In the genomic region with DNA sequence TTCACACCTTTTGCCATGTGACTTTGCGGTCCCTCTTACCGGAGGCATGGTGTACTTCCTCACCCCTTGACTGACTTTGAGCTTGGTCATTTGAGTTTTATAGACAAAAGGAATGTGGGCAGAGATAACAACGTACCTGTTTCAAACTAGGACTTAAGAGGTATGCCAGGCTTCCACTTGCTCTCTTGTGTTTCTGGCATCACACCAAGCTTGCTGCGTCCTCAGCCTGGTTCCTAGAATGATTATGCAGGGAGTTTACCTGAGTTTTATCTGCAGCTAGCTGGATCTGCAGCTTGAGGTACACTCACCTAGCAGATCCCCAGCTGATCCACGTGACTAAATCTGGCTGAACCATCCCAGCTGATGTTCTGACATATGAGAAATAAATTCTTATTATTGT, we compare ENCODE assay signal across 21 cellular contexts.
DNase-seq lines count a peak whose midpoint lies in the region; ATAC-seq, FAIRE-seq and TF ChIP-seq lines count a peak whose summit lies in the region.
"Had no signal": no experiment of that assay in that cellular context is flagged by ENCODE, and none has a peak within 500 bp of the region (broad histone marks: within the 10 kb centered on the region; RNA-seq: fewer than 3 reads in every experiment).

No MANE protein-coding gene starts in this region.

- H3K27me3 ChIP-seq in H1 (replicated peaks in 1 of 4; ENCODE audit: control insufficient read depth in 3 of 4, extremely low read depth in 1 of 4, insufficient read depth in 3 of 4, low read length in 3 of 4) (no peaks in the 10 kb centered on the region), keratinocyte (ENCODE audit: control insufficient read depth, extremely low read depth, insufficient read depth, low read length) (no peaks in the 10 kb centered on the region), thyroid gland (no peaks in the 10 kb centered on the region)
- H3K27me3 ChIP-seq: BE2C, BLaER1 had no signal

- no peak overlapping the region for H2BK5ac ChIP-seq in H1 (ENCODE audit: low read depth, low read length)

- ATAC-seq in GM18870 (IDR thresholded peaks at IDR 0.05; ENCODE audit: unreplicated experiment): no peak

- no peaks in the 10 kb centered on the region for H3K79me2 ChIP-seq in H1 (ENCODE audit: control insufficient read depth in 1 of 2, insufficient read depth in 2 of 2, low read length in 2 of 2)
- no peaks in the 10 kb centered on the region for H3K79me2 ChIP-seq in keratinocyte (ENCODE audit: control insufficient read depth, insufficient read depth, low read length)

- no peak overlapping the region for H3K18ac ChIP-seq in H1 (ENCODE audit: extremely low read depth, low read length)

- H3K4me2 ChIP-seq in H1 (ENCODE audit: insufficient read depth in 1 of 2, low read depth in 2 of 2, low read length in 2 of 2) (no peak overlapping the region), keratinocyte (ENCODE audit: control insufficient read depth, extremely low read depth, insufficient read depth, low read depth, low read length) (no peak overlapping the region)
- H3K4me2 ChIP-seq: BLaER1 had no signal

- H4K8ac ChIP-seq in H1 (ENCODE audit: extremely low read depth, insufficient read depth, low read length): no peak overlapping the region

- H2BK12ac ChIP-seq in H1 (ENCODE audit: low read depth, low read length): no peak overlapping the region

- WGBS in H1 (ENCODE audit: extremely low coverage in 1 of 2, insufficient coverage in 1 of 2, insufficient read length in 1 of 2, insufficient replicate concordance in 2 of 2, low coverage in 1 of 2, low lambda C conversion rate in 2 of 2, missing lambda C conversion rate in 1 of 2), 2 experiments: 94% methylated on average over 5 of the region's 5 CpGs; no CpG with 5 or more reads in 1 of the 2 experiments
- WGBS in thyroid gland, 2 donors: 27 to 38% methylated on average over 5 of the region's 5 CpGs

- H3K4me1 ChIP-seq in H1 (replicated peaks in 1 of 4; ENCODE audit: control insufficient read depth in 3 of 4, insufficient read depth in 4 of 4, low read length in 3 of 4) (peaks cover 0 to 4% (median 2%) of the 10 kb centered on the region in 4 experiments; a peak in 3 of 7 replicates), keratinocyte (ENCODE audit: control insufficient read depth, extremely low read depth, insufficient read depth, low read length) (peaks cover 5% of the 10 kb centered on the region), thyroid gland (peaks cover 0 to 3% of the 10 kb centered on the region in 2 donors)
- H3K4me1 ChIP-seq: BE2C had no signal

- peak overlapping the region; percentile 6; the same call in 1 of the 2 replicates for H2BK15ac ChIP-seq in H1 (ENCODE audit: low read length)

- no peak overlapping the region for H2AK5ac ChIP-seq in H1 (ENCODE audit: low read depth, low read length)

- H3K9me1 ChIP-seq in keratinocyte (ENCODE audit: control insufficient read depth, extremely low read depth, insufficient read depth, low read length): no peaks in the 10 kb centered on the region

- TF ChIP-seq CTCF in H1 (IDR thresholded peaks at IDR 0.05; ENCODE audit: control extremely low read depth in 1 of 3, insufficient read depth in 1 of 3, low read depth in 1 of 3, low read length in 3 of 3) (no peak), keratinocyte (optimal IDR thresholded peaks at IDR 0.05 in 1 of 3, IDR thresholded peaks at IDR 0.05 in 1 of 3, conservative IDR thresholded peaks at IDR 0.05 in 1 of 3; ENCODE audit: extremely low read depth in 1 of 3, insufficient read depth in 2 of 3, low read length in 3 of 3) (no peak), thyroid gland (IDR thresholded peaks at IDR 0.05) (no peak)

- CTCF ChIA-PET in H1 (lab: Charles Lee; ENCODE audit: partially characterized antibody): no interaction called here

- peaks cover 0 to 3% of the 10 kb centered on the region in 2 experiments; a peak in 1 of 4 replicates for H3K9me3 ChIP-seq in H1 (ENCODE audit: insufficient read depth in 2 of 2, low read depth in 1 of 2, low read length in 1 of 2)
- no peaks in the 10 kb centered on the region for H3K9me3 ChIP-seq in keratinocyte (ENCODE audit: control insufficient read depth, low read depth, low read length)
- no peaks in the 10 kb centered on the region for H3K9me3 ChIP-seq in thyroid gland
- H3K9me3 ChIP-seq: BE2C, BLaER1 had no signal

- no peaks in the 10 kb centered on the region for H3K23me2 ChIP-seq in H1 (ENCODE audit: low read depth, low read length)

- H3K27ac ChIP-seq in H1 (ENCODE audit: low read depth, low read length) (no peak overlapping the region), keratinocyte (ENCODE audit: control insufficient read depth, insufficient read depth, low read length) (no peak overlapping the region), thyroid gland (no peak overlapping the region)
- H3K27ac ChIP-seq: BLaER1 had no signal

- no peaks in the 10 kb centered on the region for H4K20me1 ChIP-seq in H1 (replicated peaks in 1 of 2; ENCODE audit: control insufficient read depth in 1 of 2, insufficient read depth in 2 of 2, low read length in 2 of 2)
- no peaks in the 10 kb centered on the region for H4K20me1 ChIP-seq in keratinocyte (ENCODE audit: control insufficient read depth, extremely low read depth, insufficient read depth, low read length)
- H4K20me1 ChIP-seq: BLaER1 had no signal

- TF ChIP-seq RAD21 in H1 (IDR thresholded peaks at IDR 0.05 in 1 of 2, conservative IDR thresholded peaks at IDR 0.05 in 1 of 2; ENCODE audit: low read depth in 2 of 2, low read length in 2 of 2): no peak

- no peak overlapping the region for H4K91ac ChIP-seq in H1 (replicated peaks; ENCODE audit: insufficient read length, low read length)

- intact Hi-C loops in thyroid gland (cut with DNase I): no loop called here

- no peak overlapping the region for H3K23ac ChIP-seq in H1 (ENCODE audit: insufficient read length)

- TF ChIP-seq EP300 in H1 (IDR thresholded peaks at IDR 0.05; ENCODE audit: borderline replicate concordance in 1 of 2, low read depth in 2 of 2, low read length in 2 of 2): no peak

- no peaks in the 10 kb centered on the region for H3K36me3 ChIP-seq in H1 (ENCODE audit: control insufficient read depth in 2 of 4, insufficient read depth in 4 of 4, low read length in 3 of 4)
- no peaks in the 10 kb centered on the region for H3K36me3 ChIP-seq in keratinocyte (ENCODE audit: control insufficient read depth in 2 of 2, extremely low read depth in 1 of 2, insufficient read depth in 2 of 2, low read length in 2 of 2)
- no peaks in the 10 kb centered on the region for H3K36me3 ChIP-seq in thyroid gland
- H3K36me3 ChIP-seq: BE2C, BLaER1 had no signal

- H3K4me3 ChIP-seq in H1 (ENCODE audit: extremely low read depth in 1 of 4, insufficient read depth in 2 of 4, low read depth in 3 of 4, low read length in 4 of 4) (no peak overlapping the region), keratinocyte (ENCODE audit: control insufficient read depth in 2 of 3, extremely low read depth in 1 of 3, insufficient read depth in 2 of 3, low read depth in 1 of 3, low read length in 3 of 3) (no peak overlapping the region), thyroid gland (replicated peaks in 1 of 3) (no peak overlapping the region)
- H3K4me3 ChIP-seq: BLaER1 had no signal

- TF ChIP-seq POLR2A in H1 (IDR thresholded peaks at IDR 0.05; ENCODE audit: control extremely low read depth in 1 of 2, low read depth in 2 of 2, low read length in 2 of 2) (no peak), thyroid gland (IDR thresholded peaks at IDR 0.05) (no peak)

- H3K79me1 ChIP-seq in H1 (ENCODE audit: low read depth, low read length): no peaks in the 10 kb centered on the region

- no peak overlapping the region for H2AFZ ChIP-seq in H1 (ENCODE audit: low read length)
- no peak overlapping the region for H2AFZ ChIP-seq in keratinocyte (ENCODE audit: control insufficient read depth, low read length)

- no peak overlapping the region for H3K14ac ChIP-seq in H1 (ENCODE audit: insufficient read length)

- H3K56ac ChIP-seq in H1 (replicated peaks; ENCODE audit: insufficient read length, low read depth, low read length): no peak overlapping the region

- dilution Hi-C loops in keratinocyte (cut with MboI; ENCODE audit: extremely low pct_ligation_motif_present, low sequenced_read_pairs): no loop called here

- H4K5ac ChIP-seq in H1 (ENCODE audit: insufficient read length, low read depth, low read length): no peak overlapping the region

- no peak overlapping the region for H3K4ac ChIP-seq in H1 (replicated peaks; ENCODE audit: insufficient read length, low read depth, low read length)

- FAIRE-seq in H1 (lab: Jason Lieb, UNC) (no peak), keratinocyte (lab: Jason Lieb, UNC) (peak; percentile 83)
- FAIRE-seq: A204.1, G401.6, GM12891 had no signal

- H3K9ac ChIP-seq in H1 (replicated peaks in 1 of 4; ENCODE audit: extremely low read depth in 1 of 4, low read depth in 3 of 4, low read length in 3 of 4) (no peak overlapping the region), keratinocyte (ENCODE audit: control insufficient read depth, extremely low read depth, insufficient read depth, low read length) (no peak overlapping the region)
- H3K9ac ChIP-seq: BLaER1 had no signal

- H2BK120ac ChIP-seq in H1 (replicated peaks; ENCODE audit: low read depth, low read length): no peak overlapping the region

- POLR2A ChIA-PET in H1 (lab: Charles Lee; ENCODE audit: partially characterized antibody): no interaction called here

- no peak overlapping the region for H2BK20ac ChIP-seq in H1 (ENCODE audit: low read length)

- no peak for DNase-seq in H1 (ENCODE audit: low read depth in 1 of 2, low spot score in 2 of 2)
- DNase-seq in keratinocyte (ENCODE audit: low read depth, low spot score): no peak
- DNase-seq in thyroid gland: peak; percentile 80 to 85
- DNase-seq in HK-2 (ENCODE audit: unreplicated experiment): no peak
- no peak for DNase-seq in iPS-NIHi7 (ENCODE audit: extremely low spot score)
- DNase-seq in DMS 273 treated with DMSO at 0.1 percent for 48 hours (lab: John Stamatoyannopoulos, UW): no peak
- DNase-seq: 8988T; ACHN; BE2C; C1 segment of cervical spinal cord; CD4-positive, alpha-beta memory T cell; CD4-positive, CD25-positive, alpha-beta regulatory T cell; CD8-positive, alpha-beta memory T cell; COR-L47; DMS79 treated with DMSO at 0.1 percent for 48 hours; GF-D8 had no signal

TF ChIP-seq in H1, 55 proteins besides CTCF, POLR2A, EP300 and RAD21 (continues in another document):
- no peak for TF ChIP-seq SIRT6 (IDR thresholded peaks at IDR 0.05; ENCODE audit: low read length)
- TF ChIP-seq, protein P1, sequence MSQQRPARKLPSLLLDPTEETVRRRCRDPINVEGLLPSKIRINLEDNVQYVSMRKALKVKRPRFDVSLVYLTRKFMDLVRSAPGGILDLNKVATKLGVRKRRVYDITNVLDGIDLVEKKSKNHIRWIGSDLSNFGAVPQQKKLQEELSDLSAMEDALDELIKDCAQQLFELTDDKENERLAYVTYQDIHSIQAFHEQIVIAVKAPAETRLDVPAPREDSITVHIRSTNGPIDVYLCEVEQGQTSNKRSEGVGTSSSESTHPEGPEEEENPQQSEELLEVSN (IDR thresholded peaks at IDR 0.05): no peak
- TF ChIP-seq KDM1A (IDR thresholded peaks at IDR 0.05; ENCODE audit: borderline replicate concordance, low read length): no peak
- no peak for TF ChIP-seq MAFK (IDR thresholded peaks at IDR 0.05; ENCODE audit: low read depth, low read length)
- TF ChIP-seq GTF2F1 (IDR thresholded peaks at IDR 0.05; ENCODE audit: borderline replicate concordance, low read depth, low read length): no peak
- no peak for TF ChIP-seq CHD2 (IDR thresholded peaks at IDR 0.05; ENCODE audit: low read length)

Comparison
In these comparisons a context has a peak if more than half of its experiments do, and no peak if none do; other contexts are left out.
1. DNase-seq: peak in thyroid gland (2 of 2); none in H1 (0 of 2), keratinocyte (single experiment), HK-2 (single experiment), iPS-NIHi7 (single experiment) and DMS 273 treated with DMSO at 0.1 percent for 48 hours (single experiment).